In the genomic region with DNA sequence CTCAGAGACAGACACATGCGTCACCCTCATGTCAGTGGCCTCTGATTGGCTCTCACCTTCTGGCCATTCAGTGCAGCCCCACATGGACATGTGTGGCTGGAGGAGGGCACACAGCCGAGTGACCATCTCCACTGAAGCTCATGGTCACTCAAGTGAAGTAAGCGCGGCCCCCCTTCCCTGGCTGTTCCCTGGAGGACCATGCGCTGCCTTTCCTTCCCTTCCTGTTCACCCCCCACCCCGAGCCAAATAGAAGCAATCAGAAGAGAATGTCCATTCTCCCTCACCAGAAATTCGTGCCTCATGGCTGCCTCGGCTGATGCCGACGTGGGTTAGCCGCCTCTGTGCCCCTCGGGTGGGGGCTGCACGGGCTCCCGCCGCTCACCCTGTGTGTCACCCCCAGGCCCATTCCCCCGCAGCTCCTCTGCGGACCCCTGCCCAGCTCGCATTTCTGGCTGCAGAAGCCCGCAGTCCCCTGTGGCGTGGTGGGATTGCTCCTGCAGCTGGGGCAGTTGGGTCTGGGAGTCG, we compare ENCODE assay signal across 1 cellular context.
TF ChIP-seq lines count a peak whose summit lies in the region.

No MANE protein-coding gene starts in this region.

TF ChIP-seq in HepG2, 621 proteins besides CTCF, POLR2A, EP300 and RAD21 (continued from another document):
- TF ChIP-seq, protein P1, sequence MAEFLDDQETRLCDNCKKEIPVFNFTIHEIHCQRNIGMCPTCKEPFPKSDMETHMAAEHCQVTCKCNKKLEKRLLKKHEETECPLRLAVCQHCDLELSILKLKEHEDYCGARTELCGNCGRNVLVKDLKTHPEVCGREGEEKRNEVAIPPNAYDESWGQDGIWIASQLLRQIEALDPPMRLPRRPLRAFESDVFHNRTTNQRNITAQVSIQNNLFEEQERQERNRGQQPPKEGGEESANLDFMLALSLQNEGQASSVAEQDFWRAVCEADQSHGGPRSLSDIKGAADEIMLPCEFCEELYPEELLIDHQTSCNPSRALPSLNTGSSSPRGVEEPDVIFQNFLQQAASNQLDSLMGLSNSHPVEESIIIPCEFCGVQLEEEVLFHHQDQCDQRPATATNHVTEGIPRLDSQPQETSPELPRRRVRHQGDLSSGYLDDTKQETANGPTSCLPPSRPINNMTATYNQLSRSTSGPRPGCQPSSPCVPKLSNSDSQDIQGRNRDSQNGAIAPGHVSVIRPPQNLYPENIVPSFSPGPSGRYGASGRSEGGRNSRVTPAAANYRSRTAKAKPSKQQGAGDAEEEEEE (CRISPR knock-in tag; IDR thresholded peaks at IDR 0.05; ENCODE audit: borderline replicate concordance): no peak
- TF ChIP-seq ZNF891 (CRISPR knock-in tag; IDR thresholded peaks at IDR 0.05) (no peak), BRCA1 (CRISPR knock-in tag; IDR thresholded peaks at IDR 0.05) (no peak)
TF ChIP-seq in HepG2: peak in this region for 0.
